In the genomic region with DNA sequence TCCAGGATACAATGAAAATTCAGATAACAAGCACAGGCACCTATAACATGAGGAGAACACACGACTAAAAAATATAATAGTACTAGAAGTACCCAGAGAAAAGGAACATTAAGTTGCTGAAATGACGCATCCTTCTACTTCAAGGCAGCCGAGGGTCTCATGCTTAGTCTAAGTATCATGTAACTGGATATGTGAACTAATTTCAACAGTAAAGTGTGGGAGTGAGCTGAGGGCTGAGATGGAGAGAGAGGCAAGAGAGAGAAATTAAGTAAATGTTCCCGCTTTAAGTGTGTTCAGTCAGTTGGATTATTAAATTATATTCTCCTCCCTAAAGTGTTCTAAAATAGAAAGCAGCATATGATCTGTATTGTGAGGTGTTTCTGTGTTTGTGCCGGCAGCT, we compare ENCODE assay signal across 21 cellular contexts.
DNase-seq lines count a peak whose midpoint lies in the region; ATAC-seq lines count a peak whose summit lies in the region.
"Had no signal": no experiment of that assay in that cellular context is flagged by ENCODE, and none has a peak within 500 bp of the region (broad histone marks: within the 10 kb centered on the region; RNA-seq: fewer than 3 reads in every experiment).

No MANE protein-coding gene starts in this region.

- no peak for DNase-seq in activated CD4-positive, alpha-beta T cell treated with anti-CD3 and anti-CD28 coated beads, Interleukin-2, amount 10 ng/mL, durations not matched to agents 7 days and 5 days
- DNase-seq in activated CD4-positive, alpha-beta T cell treated with anti-CD3 and anti-CD28 coated beads, Interleukin-2, amount 50 U/mL, for 48 hours, result no peak
- peak in 1 of 3 donors; percentile 29 for DNase-seq in CD4-positive, CD25-positive, alpha-beta regulatory T cell
- DNase-seq in T-cell (no peak), caudate nucleus (lab: John Stamatoyannopoulos, UW) (peak in 6 of 61 donors; percentile 8 to 79 (median 54))
- no peak for DNase-seq in stimulated activated naive CD4-positive, alpha-beta T cell treated with Interleukin-2 at 50 U/mL for 16 hours (lab: John Stamatoyannopoulos, UW)
- DNase-seq: EL, Kasumi-1, MM.1S, NCI-H1105 treated with DMSO at 0.1 percent for 48 hours, NCI-H1694 treated with DMSO at 0.1 percent for 48 hours, NCI-H2171, NCI-H748 treated with DMSO at 0.1 percent for 48 hours, OCI-M1 had no signal

- POLR2A ChIA-PET in activated CD4-positive, alpha-beta T cell treated with anti-CD3 and anti-CD28 coated beads, Interleukin-2, amount 10 ng/mL, durations not matched to agents 7 days and 5 days (lab: Charles Lee), result no interaction called here
- POLR2A ChIA-PET in T-cell (lab: Charles Lee), result interaction anchor here in 1 of 2 donors (0.5 to 0.9 kb wide), 3 partner anchors 21 to 256 kb away, joined by 3 to 4 read pairs (median 3); no protein-coding TSS in a partner anchor

- H3K27me3 ChIP-seq in CD4-positive, CD25-positive, alpha-beta regulatory T cell (ENCODE audit: control insufficient read depth, insufficient read depth, low read length), result no peaks in the 10 kb centered on the region

- H3K4me3 Mint-ChIP-seq in activated CD4-positive, alpha-beta T cell treated with anti-CD3 and anti-CD28 coated beads, Interleukin-2, amount 10 ng/mL, durations not matched to agents 7 days and 5 days, result no peak overlapping the region
- peak overlapping the region; percentile 77 to 97 (median 84) for H3K4me3 Mint-ChIP-seq in CD4-positive, CD25-positive, alpha-beta regulatory T cell
- H3K4me3 Mint-ChIP-seq in T-cell, result peak overlapping the region; percentile 35 to 47 (median 37)
- H3K4me3 Mint-ChIP-seq: GM23338, IgD-negative memory B cell had no signal

- peaks cover 90% of the 10 kb centered on the region for H3K4me1 ChIP-seq in CD4-positive, CD25-positive, alpha-beta regulatory T cell (ENCODE audit: control insufficient read depth, insufficient read depth, low read length, poor library complexity, severe bottlenecking)

- peak overlapping the region; percentile 94 for H3K27ac ChIP-seq in CD4-positive, CD25-positive, alpha-beta regulatory T cell (ENCODE audit: insufficient read depth, low read length, poor library complexity, severe bottlenecking)
- H3K27ac ChIP-seq in caudate nucleus (ENCODE audit: low read depth, low read length), result peak overlapping the region; percentile 80
- H3K27ac ChIP-seq: C4-2B, HL-60, RWPE1 had no signal

- H3K27ac Mint-ChIP-seq in activated CD4-positive, alpha-beta T cell treated with anti-CD3 and anti-CD28 coated beads, Interleukin-2, amount 10 ng/mL, durations not matched to agents 7 days and 5 days, result peak overlapping the region; percentile 1
- peak overlapping the region; percentile 87 to 96 (median 96) for H3K27ac Mint-ChIP-seq in CD4-positive, CD25-positive, alpha-beta regulatory T cell
- peak overlapping the region; percentile 82 to 95 for H3K27ac Mint-ChIP-seq in T-cell
- H3K27ac Mint-ChIP-seq: GM23338, IgD-negative memory B cell had no signal

- no peaks in the 10 kb centered on the region for H3K9me3 ChIP-seq in CD4-positive, CD25-positive, alpha-beta regulatory T cell (ENCODE audit: control insufficient read depth in 2 of 2, low read length in 2 of 2)

- H3K9me3 Mint-ChIP-seq in activated CD4-positive, alpha-beta T cell treated with anti-CD3 and anti-CD28 coated beads, Interleukin-2, amount 10 ng/mL, durations not matched to agents 7 days and 5 days, result no peaks in the 10 kb centered on the region
- no peaks in the 10 kb centered on the region for H3K9me3 Mint-ChIP-seq in CD4-positive, CD25-positive, alpha-beta regulatory T cell
- H3K9me3 Mint-ChIP-seq in T-cell, result no peaks in the 10 kb centered on the region
- H3K9me3 Mint-ChIP-seq: GM23338, IgD-negative memory B cell had no signal

- H3K27me3 Mint-ChIP-seq in activated CD4-positive, alpha-beta T cell treated with anti-CD3 and anti-CD28 coated beads, Interleukin-2, amount 10 ng/mL, durations not matched to agents 7 days and 5 days, result no peaks in the 10 kb centered on the region
- H3K27me3 Mint-ChIP-seq in CD4-positive, CD25-positive, alpha-beta regulatory T cell, result peaks cover 4% of the 10 kb centered on the region
- no peaks in the 10 kb centered on the region for H3K27me3 Mint-ChIP-seq in T-cell
- H3K27me3 Mint-ChIP-seq: IgD-negative memory B cell had no signal

- H3K36me3 ChIP-seq in CD4-positive, CD25-positive, alpha-beta regulatory T cell (ENCODE audit: control insufficient read depth, insufficient read depth, low read length), result no peaks in the 10 kb centered on the region

- ATAC-seq in CD4-positive, CD25-positive, alpha-beta regulatory T cell (ENCODE audit: low read depth in 2 of 2), result no peak
- ATAC-seq in T-cell (replicated peaks in 1 of 4) (no peak), HG02981 (IDR thresholded peaks at IDR 0.05; ENCODE audit: unreplicated experiment) (no peak)
- ATAC-seq: GM23338, HCT116 had no signal

- peak overlapping the region; percentile 86 for H3K4me3 ChIP-seq in CD4-positive, CD25-positive, alpha-beta regulatory T cell (ENCODE audit: low read depth, low read length)
- H3K4me3 ChIP-seq: GM23338 had no signal

- H3K36me3 Mint-ChIP-seq in activated CD4-positive, alpha-beta T cell treated with anti-CD3 and anti-CD28 coated beads, Interleukin-2, amount 10 ng/mL, durations not matched to agents 7 days and 5 days (ENCODE audit: low read depth), result peaks cover 49% of the 10 kb centered on the region
- H3K36me3 Mint-ChIP-seq in CD4-positive, CD25-positive, alpha-beta regulatory T cell, result no peaks in the 10 kb centered on the region
- H3K36me3 Mint-ChIP-seq in T-cell, result no peaks in the 10 kb centered on the region
- H3K36me3 Mint-ChIP-seq: IgD-negative memory B cell had no signal

- CTCF ChIA-PET in activated CD4-positive, alpha-beta T cell treated with anti-CD3 and anti-CD28 coated beads, Interleukin-2, amount 10 ng/mL, durations not matched to agents 7 days and 5 days (lab: Charles Lee), result interaction anchor here (1.1 to 1.3 kb wide), 2 partner anchors 16 to 34 kb away, joined by 3 to 4 read pairs; no protein-coding TSS in a partner anchor
- CTCF ChIA-PET in T-cell (lab: Charles Lee), result interaction anchor here (0.5 to 1.6 kb wide), 4 partner anchors 10 to 392 kb away, joined by 3 to 6 read pairs (median 4); no protein-coding TSS in a partner anchor

- H3K4me1 Mint-ChIP-seq in activated CD4-positive, alpha-beta T cell treated with anti-CD3 and anti-CD28 coated beads, Interleukin-2, amount 10 ng/mL, durations not matched to agents 7 days and 5 days, result peaks cover 55% of the 10 kb centered on the region
- peaks cover 42 to 95% (median 73%) of the 10 kb centered on the region in 4 donors for H3K4me1 Mint-ChIP-seq in CD4-positive, CD25-positive, alpha-beta regulatory T cell
- peaks cover 58 to 80% (median 72%) of the 10 kb centered on the region in 3 donors for H3K4me1 Mint-ChIP-seq in T-cell

Comparison
In these comparisons a context has a peak if more than half of its experiments do, and no peak if none do; other contexts are left out.
1. H3K27ac Mint-ChIP-seq: peak in every context shown above with its lines; median percentile 96 in CD4-positive, CD25-positive, alpha-beta regulatory T cell; 88 in T-cell; 1 in activated CD4-positive, alpha-beta T cell treated with anti-CD3 and anti-CD28 coated beads, Interleukin-2, amount 10 ng/mL, durations not matched to agents 7 days and 5 days.